In the genomic region with DNA sequence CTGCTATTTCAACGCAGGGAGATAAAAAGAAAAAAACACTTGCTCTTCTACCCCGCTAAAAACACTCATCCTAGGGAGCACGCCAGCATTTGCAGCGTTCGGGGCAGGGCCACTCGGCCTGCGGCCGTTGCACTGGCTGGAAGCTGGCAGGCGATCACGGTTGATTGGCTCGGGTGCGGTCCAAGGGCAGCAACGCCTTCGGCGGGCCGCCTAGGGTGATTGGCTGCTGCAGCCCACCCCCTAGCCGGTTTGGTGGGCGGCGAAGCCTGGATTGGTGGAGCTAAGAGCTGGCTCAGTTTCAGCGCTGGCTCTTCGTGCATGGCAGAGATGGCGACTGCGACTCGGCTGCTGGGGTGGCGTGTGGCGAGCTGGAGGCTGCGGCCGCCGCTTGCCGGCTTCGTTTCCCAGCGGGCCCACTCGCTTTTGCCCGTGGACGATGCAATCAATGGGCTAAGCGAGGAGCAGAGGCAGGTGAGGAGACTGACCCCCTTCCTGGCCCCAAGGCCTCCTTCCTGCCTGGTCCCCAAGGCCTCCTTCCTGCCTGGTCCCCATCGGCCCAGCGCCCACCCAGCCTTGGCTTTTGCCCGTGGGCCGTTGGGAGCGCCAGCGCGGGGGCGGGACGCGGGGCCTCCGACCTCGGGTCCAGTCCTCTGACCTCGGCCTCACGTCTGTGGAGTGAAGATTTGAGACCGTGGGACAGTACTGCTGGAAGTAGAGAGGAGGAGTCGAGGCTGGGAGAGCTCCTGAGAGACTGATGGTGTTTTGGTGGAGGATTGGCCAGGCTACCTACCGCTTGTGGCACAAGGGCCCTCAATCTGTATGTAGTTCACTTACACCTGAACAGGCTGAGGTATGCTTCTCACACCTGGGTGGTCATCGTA, we compare ENCODE assay signal across 8 cellular contexts. TPM values are rescaled to one million over a fixed set of nuclear protein-coding genes. Genes with fewer than 3 reads are reported as not detected.
DNase-seq lines count a peak whose midpoint lies in the region; ATAC-seq and TF ChIP-seq lines count a peak whose summit lies in the region.

TSS of gene IVD (plus strand) at position 295 of the 881 bp plus-strand sequence. CDS start at position 328, 33 bp downstream.

- no peaks in the 10 kb centered on the region for H3K9me3 Mint-ChIP-seq in CD4-positive, alpha-beta T cell

- H3K9me3 ChIP-seq in CD4-positive, alpha-beta T cell (ENCODE audit: control insufficient read depth, low read length): no peaks in the 10 kb centered on the region
- no peaks in the 10 kb centered on the region for H3K9me3 ChIP-seq in lower lobe of right lung

- H3K27ac ChIP-seq in CD4-positive, alpha-beta T cell (ENCODE audit: low read depth, low read length): peak within 1 kb of the TSS; percentile 35
- peak within 1 kb of the TSS; percentile 76 for H3K27ac ChIP-seq in lower lobe of right lung

- POLR2A ChIA-PET in CD4-positive, alpha-beta T cell (lab: Charles Lee): interaction anchor here (0.6 to 2.6 kb wide), 15 partner anchors 8 to 99 kb away, joined by 3 to 13 read pairs (median 4); partner anchors contain the start of genes BAHD1, CHST14, KNSTRN and PLCB2

- H3K4me1 Mint-ChIP-seq in CD4-positive, alpha-beta T cell (ENCODE audit: low read depth): peaks cover 39% of the 10 kb centered on the region

- H3K36me3 Mint-ChIP-seq in CD4-positive, alpha-beta T cell (ENCODE audit: low read depth): peaks cover 36% of the 10 kb centered on the region

- no peaks in the 10 kb centered on the region for H3K27me3 ChIP-seq in CD4-positive, alpha-beta T cell (ENCODE audit: control insufficient read depth, insufficient read depth, low read length)
- H3K27me3 ChIP-seq in lower lobe of right lung (ENCODE audit: low read depth): no peaks in the 10 kb centered on the region

- peak within 1 kb of the TSS; percentile 69 for H3K27ac Mint-ChIP-seq in CD4-positive, alpha-beta T cell

- CTCF ChIA-PET in CD4-positive, alpha-beta T cell (lab: Charles Lee): interaction anchor here (0.9 to 1.7 kb wide), 5 partner anchors 16 to 123 kb away, joined by 3 to 8 read pairs (median 4); partner anchors contain the start of gene ANKRD63

- H3K4me1 ChIP-seq in lower lobe of right lung: peaks cover 22% of the 10 kb centered on the region

- H3K4me3 ChIP-seq in lower lobe of right lung: peak within 1 kb of the TSS; percentile 83

- intact Hi-C loops in CD4-positive, alpha-beta T cell (cut with DNase I, micrococcal nuclease): loop anchor here in 1 of 2 experiments (2.0 kb wide), 1 partner anchor 23 kb away; the partner anchor contains the start of gene KNSTRN
- intact Hi-C loops in lower lobe of right lung (cut with DNase I): no loop called here

- H3K4me3 Mint-ChIP-seq in CD4-positive, alpha-beta T cell: peak within 1 kb of the TSS; percentile 92

- no peaks in the 10 kb centered on the region for H3K27me3 Mint-ChIP-seq in CD4-positive, alpha-beta T cell

- ATAC-seq in CD4-positive, alpha-beta T cell (ENCODE audit: poor library complexity): peak; percentile 96
- ATAC-seq in GM19463 (IDR thresholded peaks at IDR 0.05; ENCODE audit: unreplicated experiment): peak; percentile 87
- peak; percentile 100 for ATAC-seq in lower lobe of right lung

- peak; percentile 67 to 86 (median 78) for DNase-seq in CD4-positive, alpha-beta T cell
- DNase-seq in HPDE6-E6E7 (ENCODE audit: extremely low spot score) (peak; percentile 100), NK-92 (lab: John Stamatoyannopoulos, UW; ENCODE audit: unreplicated experiment) (peak; percentile 14), lower lobe of right lung (peak; percentile 96)
- DNase-seq in activated CD8-positive, alpha-beta memory T cell treated with anti-CD3 and anti-CD28 coated beads for 1 hour (ENCODE audit: extremely low read depth in 1 of 2, low read depth in 1 of 2): peak; percentile 78 to 82
- peak; percentile 81 for DNase-seq in effector CD4-positive, alpha-beta T cell
- peak; percentile 82 to 91 (median 86) for DNase-seq in stimulated activated CD4-positive, alpha-beta T cell treated with anti-CD3 and anti-CD28 coated beads, TNF-alpha, amount 100 ng/mL, for 24 hours (ENCODE audit: low read depth in 3 of 3)

- no peak for TF ChIP-seq CTCF in CD4-positive, alpha-beta T cell (IDR thresholded peaks at IDR 0.05)
- no peak for TF ChIP-seq CTCF in lower lobe of right lung (IDR thresholded peaks at IDR 0.05)

- H3K36me3 ChIP-seq in lower lobe of right lung: peaks cover 30% of the 10 kb centered on the region

RNA-seq across cellular contexts. Expression of gene IVD, which starts in this region (rescaled TPM):
- total RNA-seq in CD4-positive, alpha-beta T cell: 10 to 100 TPM; 30.7 to 31.9 TPM
- 93.5 TPM for total RNA-seq in lower lobe of right lung

Comparison
In these comparisons a context has a peak if more than half of its experiments do, and no peak if none do; other contexts are left out.
1. Peak in every context shown above with its lines: DNase-seq, ATAC-seq, H3K4me3 ChIP-seq and H3K27ac ChIP-seq.
2. DNase-seq: peak in every context shown above with its lines; median percentile 100 in HPDE6-E6E7; 96 in lower lobe of right lung; 86 in stimulated activated CD4-positive, alpha-beta T cell treated with anti-CD3 and anti-CD28 coated beads, TNF-alpha, amount 100 ng/mL, for 24 hours; 81 in effector CD4-positive, alpha-beta T cell; 80 in activated CD8-positive, alpha-beta memory T cell treated with anti-CD3 and anti-CD28 coated beads for 1 hour; 78 in CD4-positive, alpha-beta T cell; 14 in NK-92.